Comparison of ENCODE assay signal across 1 cellular context in the genomic region with DNA sequence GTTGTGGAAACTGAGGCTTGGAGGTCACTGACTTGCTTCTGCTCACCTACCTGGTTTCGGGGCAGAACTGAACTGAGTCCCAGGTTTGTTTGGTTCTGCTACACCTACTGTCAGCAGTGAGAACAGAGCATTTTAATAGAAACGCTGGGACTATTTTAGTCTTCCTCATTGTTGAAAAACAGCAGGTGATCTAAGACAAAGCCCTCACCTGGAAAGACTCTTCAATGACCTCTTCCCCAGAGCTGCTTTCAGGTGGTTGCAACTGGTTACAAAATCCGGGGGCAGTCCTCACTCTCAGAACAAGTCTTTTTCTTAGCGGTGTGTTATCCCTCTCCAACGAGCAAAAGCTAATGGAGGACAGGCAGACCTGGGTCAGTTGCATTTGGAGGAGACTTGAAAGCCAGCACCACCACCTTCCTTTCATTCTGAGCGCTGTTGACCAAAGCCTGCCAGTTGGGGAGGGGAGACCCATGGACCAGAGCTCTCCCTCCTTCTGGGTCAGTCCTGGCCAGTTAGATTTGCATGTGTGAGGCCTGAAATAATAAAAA.
TF ChIP-seq lines count a peak whose summit lies in the region.

No MANE protein-coding gene starts in this region.

TF ChIP-seq in GM23338, 12 proteins besides CTCF, POLR2A, EP300 and RAD21:
- TF ChIP-seq, protein P1, sequence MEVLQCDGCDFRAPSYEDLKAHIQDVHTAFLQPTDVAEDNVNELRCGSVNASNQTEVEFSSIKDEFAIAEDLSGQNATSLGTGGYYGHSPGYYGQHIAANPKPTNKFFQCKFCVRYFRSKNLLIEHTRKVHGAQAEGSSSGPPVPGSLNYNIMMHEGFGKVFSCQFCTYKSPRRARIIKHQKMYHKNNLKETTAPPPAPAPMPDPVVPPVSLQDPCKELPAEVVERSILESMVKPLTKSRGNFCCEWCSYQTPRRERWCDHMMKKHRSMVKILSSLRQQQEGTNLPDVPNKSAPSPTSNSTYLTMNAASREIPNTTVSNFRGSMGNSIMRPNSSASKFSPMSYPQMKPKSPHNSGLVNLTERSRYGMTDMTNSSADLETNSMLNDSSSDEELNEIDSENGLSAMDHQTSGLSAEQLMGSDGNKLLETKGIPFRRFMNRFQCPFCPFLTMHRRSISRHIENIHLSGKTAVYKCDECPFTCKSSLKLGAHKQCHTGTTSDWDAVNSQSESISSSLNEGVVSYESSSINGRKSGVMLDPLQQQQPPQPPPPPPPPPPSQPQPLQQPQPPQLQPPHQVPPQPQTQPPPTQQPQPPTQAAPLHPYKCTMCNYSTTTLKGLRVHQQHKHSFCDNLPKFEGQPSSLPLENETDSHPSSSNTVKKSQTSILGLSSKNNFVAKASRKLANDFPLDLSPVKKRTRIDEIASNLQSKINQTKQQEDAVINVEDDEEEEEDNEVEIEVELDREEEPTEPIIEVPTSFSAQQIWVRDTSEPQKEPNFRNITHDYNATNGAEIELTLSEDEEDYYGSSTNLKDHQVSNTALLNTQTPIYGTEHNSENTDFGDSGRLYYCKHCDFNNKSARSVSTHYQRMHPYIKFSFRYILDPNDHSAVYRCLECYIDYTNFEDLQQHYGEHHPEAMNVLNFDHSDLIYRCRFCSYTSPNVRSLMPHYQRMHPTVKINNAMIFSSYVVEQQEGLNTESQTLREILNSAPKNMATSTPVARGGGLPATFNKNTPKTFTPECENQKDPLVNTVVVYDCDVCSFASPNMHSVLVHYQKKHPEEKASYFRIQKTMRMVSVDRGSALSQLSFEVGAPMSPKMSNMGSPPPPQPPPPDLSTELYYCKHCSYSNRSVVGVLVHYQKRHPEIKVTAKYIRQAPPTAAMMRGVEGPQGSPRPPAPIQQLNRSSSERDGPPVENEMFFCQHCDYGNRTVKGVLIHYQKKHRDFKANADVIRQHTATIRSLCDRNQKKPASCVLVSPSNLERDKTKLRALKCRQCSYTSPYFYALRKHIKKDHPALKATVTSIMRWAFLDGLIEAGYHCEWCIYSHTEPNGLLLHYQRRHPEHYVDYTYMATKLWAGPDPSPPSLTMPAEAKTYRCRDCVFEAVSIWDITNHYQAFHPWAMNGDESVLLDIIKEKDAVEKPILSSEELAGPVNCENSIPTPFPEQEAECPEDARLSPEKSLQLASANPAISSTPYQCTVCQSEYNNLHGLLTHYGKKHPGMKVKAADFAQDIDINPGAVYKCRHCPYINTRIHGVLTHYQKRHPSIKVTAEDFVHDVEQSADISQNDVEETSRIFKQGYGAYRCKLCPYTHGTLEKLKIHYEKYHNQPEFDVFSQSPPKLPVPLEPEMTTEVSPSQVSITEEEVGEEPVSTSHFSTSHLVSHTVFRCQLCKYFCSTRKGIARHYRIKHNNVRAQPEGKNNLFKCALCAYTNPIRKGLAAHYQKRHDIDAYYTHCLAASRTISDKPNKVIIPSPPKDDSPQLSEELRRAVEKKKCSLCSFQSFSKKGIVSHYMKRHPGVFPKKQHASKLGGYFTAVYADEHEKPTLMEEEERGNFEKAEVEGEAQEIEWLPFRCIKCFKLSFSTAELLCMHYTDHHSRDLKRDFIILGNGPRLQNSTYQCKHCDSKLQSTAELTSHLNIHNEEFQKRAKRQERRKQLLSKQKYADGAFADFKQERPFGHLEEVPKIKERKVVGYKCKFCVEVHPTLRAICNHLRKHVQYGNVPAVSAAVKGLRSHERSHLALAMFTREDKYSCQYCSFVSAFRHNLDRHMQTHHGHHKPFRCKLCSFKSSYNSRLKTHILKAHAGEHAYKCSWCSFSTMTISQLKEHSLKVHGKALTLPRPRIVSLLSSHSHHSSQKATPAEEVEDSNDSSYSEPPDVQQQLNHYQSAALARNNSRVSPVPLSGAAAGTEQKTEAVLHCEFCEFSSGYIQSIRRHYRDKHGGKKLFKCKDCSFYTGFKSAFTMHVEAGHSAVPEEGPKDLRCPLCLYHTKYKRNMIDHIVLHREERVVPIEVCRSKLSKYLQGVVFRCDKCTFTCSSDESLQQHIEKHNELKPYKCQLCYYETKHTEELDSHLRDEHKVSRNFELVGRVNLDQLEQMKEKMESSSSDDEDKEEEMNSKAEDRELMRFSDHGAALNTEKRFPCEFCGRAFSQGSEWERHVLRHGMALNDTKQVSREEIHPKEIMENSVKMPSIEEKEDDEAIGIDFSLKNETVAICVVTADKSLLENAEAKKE (CRISPR knock-in tag; IDR thresholded peaks at IDR 0.05): peak; percentile 91
- TF ChIP-seq, protein P2, sequence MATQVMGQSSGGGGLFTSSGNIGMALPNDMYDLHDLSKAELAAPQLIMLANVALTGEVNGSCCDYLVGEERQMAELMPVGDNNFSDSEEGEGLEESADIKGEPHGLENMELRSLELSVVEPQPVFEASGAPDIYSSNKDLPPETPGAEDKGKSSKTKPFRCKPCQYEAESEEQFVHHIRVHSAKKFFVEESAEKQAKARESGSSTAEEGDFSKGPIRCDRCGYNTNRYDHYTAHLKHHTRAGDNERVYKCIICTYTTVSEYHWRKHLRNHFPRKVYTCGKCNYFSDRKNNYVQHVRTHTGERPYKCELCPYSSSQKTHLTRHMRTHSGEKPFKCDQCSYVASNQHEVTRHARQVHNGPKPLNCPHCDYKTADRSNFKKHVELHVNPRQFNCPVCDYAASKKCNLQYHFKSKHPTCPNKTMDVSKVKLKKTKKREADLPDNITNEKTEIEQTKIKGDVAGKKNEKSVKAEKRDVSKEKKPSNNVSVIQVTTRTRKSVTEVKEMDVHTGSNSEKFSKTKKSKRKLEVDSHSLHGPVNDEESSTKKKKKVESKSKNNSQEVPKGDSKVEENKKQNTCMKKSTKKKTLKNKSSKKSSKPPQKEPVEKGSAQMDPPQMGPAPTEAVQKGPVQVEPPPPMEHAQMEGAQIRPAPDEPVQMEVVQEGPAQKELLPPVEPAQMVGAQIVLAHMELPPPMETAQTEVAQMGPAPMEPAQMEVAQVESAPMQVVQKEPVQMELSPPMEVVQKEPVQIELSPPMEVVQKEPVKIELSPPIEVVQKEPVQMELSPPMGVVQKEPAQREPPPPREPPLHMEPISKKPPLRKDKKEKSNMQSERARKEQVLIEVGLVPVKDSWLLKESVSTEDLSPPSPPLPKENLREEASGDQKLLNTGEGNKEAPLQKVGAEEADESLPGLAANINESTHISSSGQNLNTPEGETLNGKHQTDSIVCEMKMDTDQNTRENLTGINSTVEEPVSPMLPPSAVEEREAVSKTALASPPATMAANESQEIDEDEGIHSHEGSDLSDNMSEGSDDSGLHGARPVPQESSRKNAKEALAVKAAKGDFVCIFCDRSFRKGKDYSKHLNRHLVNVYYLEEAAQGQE (IDR thresholded peaks at IDR 0.05; ENCODE audit: unreplicated experiment): no peak
- TF ChIP-seq ZNF114 (CRISPR knock-in tag; IDR thresholded peaks at IDR 0.05): no peak
- TF ChIP-seq, protein P3, sequence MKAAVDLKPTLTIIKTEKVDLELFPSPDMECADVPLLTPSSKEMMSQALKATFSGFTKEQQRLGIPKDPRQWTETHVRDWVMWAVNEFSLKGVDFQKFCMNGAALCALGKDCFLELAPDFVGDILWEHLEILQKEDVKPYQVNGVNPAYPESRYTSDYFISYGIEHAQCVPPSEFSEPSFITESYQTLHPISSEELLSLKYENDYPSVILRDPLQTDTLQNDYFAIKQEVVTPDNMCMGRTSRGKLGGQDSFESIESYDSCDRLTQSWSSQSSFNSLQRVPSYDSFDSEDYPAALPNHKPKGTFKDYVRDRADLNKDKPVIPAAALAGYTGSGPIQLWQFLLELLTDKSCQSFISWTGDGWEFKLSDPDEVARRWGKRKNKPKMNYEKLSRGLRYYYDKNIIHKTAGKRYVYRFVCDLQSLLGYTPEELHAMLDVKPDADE (IDR thresholded peaks at IDR 0.05): no peak
